ENCODE assay signal across 27 cellular contexts in the genomic region with DNA sequence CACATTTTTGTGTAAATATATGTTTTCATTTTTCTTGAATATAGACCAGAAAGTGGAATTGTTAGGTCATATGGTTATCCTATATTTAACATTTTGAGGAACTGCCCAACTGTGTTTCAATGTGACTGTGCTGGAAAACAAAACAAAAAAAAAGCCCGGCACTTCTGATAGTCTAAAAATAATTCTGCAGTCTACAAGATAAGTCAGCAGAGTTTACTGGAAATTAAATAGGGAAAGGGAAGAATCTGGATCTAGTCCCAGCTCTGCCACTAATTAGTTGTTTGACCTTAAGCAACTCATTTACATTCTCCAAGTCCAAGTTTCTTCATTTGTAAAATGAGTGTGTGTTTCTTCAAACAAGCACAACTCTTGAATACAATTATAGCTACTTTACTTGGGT.
DNase-seq lines count a peak whose midpoint lies in the region; ATAC-seq and TF ChIP-seq lines count a peak whose summit lies in the region.
"Had no signal": no experiment of that assay in that cellular context is flagged by ENCODE, and none has a peak within 500 bp of the region (broad histone marks: within the 10 kb centered on the region; RNA-seq: fewer than 3 reads in every experiment).

No MANE protein-coding gene starts in this region.

- no peak for TF ChIP-seq EP300 in gastroesophageal sphincter (IDR thresholded peaks at IDR 0.05)

- H3K27me3 ChIP-seq in esophagus squamous epithelium (no peaks in the 10 kb centered on the region), gastroesophageal sphincter (no peaks in the 10 kb centered on the region)
- H3K27me3 ChIP-seq: BE2C, cardiac muscle cell, stomach, tibial artery had no signal

- peak overlapping the region; percentile 62 for H3K27ac Mint-ChIP-seq in T-helper 17 cell
- H3K27ac Mint-ChIP-seq: activated naive CD4-positive, alpha-beta T cell treated with anti-CD3 and anti-CD28 coated beads for 36 hours; natural killer cell treated with Interleukin-12 subunit alpha and Interleukin-12 subunit beta and Interleukin-15 and Interleukin-18, amount 100 ng/mL, for 72 hours; T-helper 2 cell treated with Interferon-gamma antibody and Interleukin-4, amounts not matched to agents 5 μg/mL and 100 μg/mL, for 36 hours had no signal

- no peak for TF ChIP-seq CTCF in esophagus squamous epithelium (IDR thresholded peaks at IDR 0.05)
- no peak for TF ChIP-seq CTCF in gastroesophageal sphincter (IDR thresholded peaks at IDR 0.05)
- no peak for TF ChIP-seq CTCF in foreskin fibroblast (IDR thresholded peaks at IDR 0.05; ENCODE audit: low read depth, low read length)

- H3K4me1 ChIP-seq in esophagus squamous epithelium (no peaks in the 10 kb centered on the region), gastroesophageal sphincter (peaks cover 0 to 12% (median 0%) of the 10 kb centered on the region in 3 donors)
- H3K4me1 ChIP-seq: BE2C, HAP-1, tibial artery had no signal

- intact Hi-C loops in Right ventricle myocardium inferior (cut with DNase I) (no loop called here), cardiac septum (cut with DNase I) (loop anchor here (5.0 kb wide), 1 partner anchor 83 kb away; no protein-coding TSS in a partner anchor), esophagus squamous epithelium (cut with DNase I) (no loop called here)

- H3K9me3 ChIP-seq in T-helper 17 cell (ENCODE audit: control insufficient read depth, low read length, poor library complexity, severe bottlenecking) (no peaks in the 10 kb centered on the region), esophagus squamous epithelium (no peaks in the 10 kb centered on the region), gastroesophageal sphincter (no peaks in the 10 kb centered on the region)
- H3K9me3 ChIP-seq: BE2C, HAP-1, stomach, tibial artery had no signal

- H3K36me3 Mint-ChIP-seq in T-helper 17 cell (ENCODE audit: low read depth), result peaks cover 3% of the 10 kb centered on the region
- no peaks in the 10 kb centered on the region for H3K36me3 Mint-ChIP-seq in activated T-cell treated with anti-CD3 and anti-CD28 coated beads, Interleukin-2, amount 50 U/mL, for 4 hours (ENCODE audit: insufficient read depth)
- H3K36me3 Mint-ChIP-seq: natural killer cell treated with Interleukin-12 subunit alpha and Interleukin-12 subunit beta and Interleukin-15 and Interleukin-18, amount 100 ng/mL, for 72 hours had no signal

- WGBS in esophagus squamous epithelium, 2 donors, result 32 to 44% methylated on average over 1 of the region's 1 CpG
- WGBS in gastroesophageal sphincter (ENCODE audit: low coverage in 1 of 2), 2 donors, result 0 to 10% methylated on average over 1 of the region's 1 CpG

- TF ChIP-seq POLR2A in esophagus squamous epithelium (IDR thresholded peaks at IDR 0.05), result no peak
- TF ChIP-seq POLR2A in gastroesophageal sphincter (IDR thresholded peaks at IDR 0.05), result no peak

- no peak overlapping the region for H3K27ac ChIP-seq in esophagus squamous epithelium
- H3K27ac ChIP-seq in gastroesophageal sphincter, result no peak overlapping the region
- H3K27ac ChIP-seq: cardiac muscle cell, stomach, tibial artery had no signal

- H3K4me3 Mint-ChIP-seq in T-helper 17 cell, result no peak overlapping the region
- no peak overlapping the region for H3K4me3 Mint-ChIP-seq in activated T-cell treated with anti-CD3 and anti-CD28 coated beads, Interleukin-2, amount 50 U/mL, for 4 hours
- H3K4me3 Mint-ChIP-seq: activated naive CD4-positive, alpha-beta T cell treated with anti-CD3 and anti-CD28 coated beads for 36 hours; activated T-cell treated with anti-CD3 and anti-CD28 coated beads, Interleukin-2, amount 50 U/mL, for 24 hours; natural killer cell treated with Interleukin-12 subunit alpha and Interleukin-12 subunit beta and Interleukin-15 and Interleukin-18, amount 100 ng/mL, for 72 hours; T-helper 2 cell treated with Interferon-gamma antibody and Interleukin-4, amounts not matched to agents 5 μg/mL and 100 μg/mL, for 36 hours had no signal

- H3K27me3 Mint-ChIP-seq in T-helper 17 cell, result no peaks in the 10 kb centered on the region
- no peaks in the 10 kb centered on the region for H3K27me3 Mint-ChIP-seq in activated T-cell treated with anti-CD3 and anti-CD28 coated beads, Interleukin-2, amount 50 U/mL, for 4 hours (ENCODE audit: low read depth)
- H3K27me3 Mint-ChIP-seq: activated T-cell treated with anti-CD3 and anti-CD28 coated beads, Interleukin-2, amount 50 U/mL, for 24 hours; natural killer cell treated with Interleukin-12 subunit alpha and Interleukin-12 subunit beta and Interleukin-15 and Interleukin-18, amount 100 ng/mL, for 72 hours had no signal

- no peaks in the 10 kb centered on the region for H3K9me3 Mint-ChIP-seq in activated T-cell treated with anti-CD3 and anti-CD28 coated beads, Interleukin-2, amount 50 U/mL, for 4 hours

- DNase-seq in Right ventricle myocardium inferior (ENCODE audit: missing footprints) (no peak), cardiac septum (ENCODE audit: low spot score) (no peak), T-helper 17 cell (no peak), inferior parietal cortex (ENCODE audit: extremely low spot score) (peak; percentile 7), esophagus squamous epithelium (lab: John Stamatoyannopoulos, UW) (no peak), foreskin fibroblast (no peak)
- DNase-seq in activated T-cell treated with anti-CD3 and anti-CD28 coated beads, Interleukin-2, amount 50 U/mL, for 4 hours, result no peak
- DNase-seq: activated CD4-positive, alpha-beta T cell treated with anti-CD3 and anti-CD28 coated beads for 48 hours; activated naive CD4-positive, alpha-beta T cell treated with anti-CD3 and anti-CD28 coated beads for 36 hours; activated T-cell treated with anti-CD3 and anti-CD28 coated beads, Interleukin-2, amount 50 U/mL, for 24 hours; aorta; BE2C; COR-L47; DMS79 treated with DMSO at 0.1 percent for 48 hours; foreskin melanocyte; NCI-H1105 treated with DMSO at 0.1 percent for 48 hours; NCI-H2029 treated with DMSO at 0.1 percent for 48 hours; NCI-H345; NCI-H748 treated with DMSO at 0.1 percent for 48 hours; retina; stomach; tibial artery had no signal

- H3K4me3 ChIP-seq in esophagus squamous epithelium, result no peak overlapping the region
- H3K4me3 ChIP-seq in gastroesophageal sphincter, result no peak overlapping the region
- no peak overlapping the region for H3K4me3 ChIP-seq in foreskin fibroblast (ENCODE audit: low read depth in 1 of 2, low read length in 2 of 2)
- H3K4me3 ChIP-seq: cardiac muscle cell, HAP-1, stomach, tibial artery had no signal

- no peaks in the 10 kb centered on the region for H3K36me3 ChIP-seq in esophagus squamous epithelium
- no peaks in the 10 kb centered on the region for H3K36me3 ChIP-seq in gastroesophageal sphincter
- H3K36me3 ChIP-seq: BE2C, cardiac muscle cell, HAP-1, stomach, tibial artery had no signal

- ATAC-seq in Right ventricle myocardium inferior (peak; percentile 34), T-helper 17 cell (no peak), gastroesophageal sphincter (no peak)
- no peak for ATAC-seq in activated T-cell treated with anti-CD3 and anti-CD28 coated beads, Interleukin-2, amount 50 U/mL, for 4 hours
- ATAC-seq: natural killer cell treated with Interleukin-12 subunit alpha and Interleukin-12 subunit beta and Interleukin-15 and Interleukin-18, amount 100 ng/mL, for 72 hours had no signal

- H3K4me1 Mint-ChIP-seq in T-helper 17 cell, result peaks cover 43% of the 10 kb centered on the region
- H3K4me1 Mint-ChIP-seq in activated T-cell treated with anti-CD3 and anti-CD28 coated beads, Interleukin-2, amount 50 U/mL, for 4 hours (ENCODE audit: low read depth), result peaks cover 77% of the 10 kb centered on the region
